In genomic region chr20:61698598-61698960, GRCh38 we compare ENCODE assay signal across 20 cellular contexts.
DNase-seq lines count a peak whose midpoint lies in the region; ATAC-seq, FAIRE-seq and TF ChIP-seq lines count a peak whose summit lies in the region.
"Had no signal": no experiment of that assay in that cellular context is flagged by ENCODE, and none has a peak within 500 bp of the region (broad histone marks: within the 10 kb centered on the region; RNA-seq: fewer than 3 reads in every experiment).

No MANE protein-coding gene starts in this region.

- ATAC-seq in Right ventricle myocardium inferior (no peak), mucosa of descending colon (no peak)
- ATAC-seq in activated CD8-positive, alpha-beta T cell treated with anti-CD3 and anti-CD28 coated beads, Interleukin-2, amount 10 ng/mL, durations not matched to agents 7 days and 5 days = no peak
- ATAC-seq: A549; CD8-positive, alpha-beta T cell had no signal

- H3K9me3 ChIP-seq in kidney (ENCODE audit: control insufficient read depth in 1 of 2, low read length in 2 of 2) (no peaks in the 10 kb centered on the region), mucosa of descending colon (no peaks in the 10 kb centered on the region)
- H3K9me3 ChIP-seq: A549; BLaER1 treated with 17β-estradiol and CSF1 and Interleukin-3, amounts not matched to agents 10 nM and 100 nM; Caco-2 had no signal

- no peak overlapping the region for H3K27ac Mint-ChIP-seq in activated CD8-positive, alpha-beta T cell treated with anti-CD3 and anti-CD28 coated beads, Interleukin-2, amount 10 ng/mL, durations not matched to agents 7 days and 5 days
- H3K27ac Mint-ChIP-seq: B cell; CD4-positive, alpha-beta T cell; CD8-positive, alpha-beta T cell had no signal

- no peaks in the 10 kb centered on the region for H3K9me3 Mint-ChIP-seq in activated CD8-positive, alpha-beta T cell treated with anti-CD3 and anti-CD28 coated beads, Interleukin-2, amount 10 ng/mL, durations not matched to agents 7 days and 5 days (ENCODE audit: insufficient read depth)
- H3K9me3 Mint-ChIP-seq: CD4-positive, alpha-beta T cell; CD8-positive, alpha-beta T cell had no signal

- POLR2A ChIA-PET in activated CD8-positive, alpha-beta T cell treated with anti-CD3 and anti-CD28 coated beads, Interleukin-2, amount 10 ng/mL, durations not matched to agents 7 days and 5 days (lab: Charles Lee) = no interaction called here

- CTCF ChIA-PET in activated CD8-positive, alpha-beta T cell treated with anti-CD3 and anti-CD28 coated beads, Interleukin-2, amount 10 ng/mL, durations not matched to agents 7 days and 5 days (lab: Charles Lee) = no interaction called here

- no peaks in the 10 kb centered on the region for H3K4me1 ChIP-seq in kidney (ENCODE audit: control insufficient read depth in 1 of 2, insufficient read depth in 1 of 2, low read depth in 1 of 2, low read length in 2 of 2)
- no peaks in the 10 kb centered on the region for H3K4me1 ChIP-seq in mucosa of descending colon (ENCODE audit: low read depth)
- H3K4me1 ChIP-seq: A549, Caco-2 had no signal

- H3K4me3 Mint-ChIP-seq in activated CD8-positive, alpha-beta T cell treated with anti-CD3 and anti-CD28 coated beads, Interleukin-2, amount 10 ng/mL, durations not matched to agents 7 days and 5 days = no peak overlapping the region
- H3K4me3 Mint-ChIP-seq: B cell; CD4-positive, alpha-beta T cell; CD8-positive, alpha-beta T cell had no signal

- no peak overlapping the region for H3K9ac ChIP-seq in kidney (ENCODE audit: low read length in 2 of 2)
- H3K9ac ChIP-seq: BLaER1 treated with 17β-estradiol and CSF1 and Interleukin-3, amounts not matched to agents 10 nM and 100 nM had no signal

- FAIRE-seq in kidney (lab: Jason Lieb, UNC) = no peak
- FAIRE-seq: A549, D721Med, G401.6, GM12891, GM19239 had no signal

- H3K27ac ChIP-seq in kidney (ENCODE audit: low read depth in 2 of 2, low read length in 2 of 2) = no peak overlapping the region
- H3K27ac ChIP-seq: 22Rv1; A549; BLaER1 treated with 17β-estradiol and CSF1 and Interleukin-3, amounts not matched to agents 10 nM and 100 nM; C4-2B had no signal

- no peaks in the 10 kb centered on the region for H3K4me1 Mint-ChIP-seq in activated CD8-positive, alpha-beta T cell treated with anti-CD3 and anti-CD28 coated beads, Interleukin-2, amount 10 ng/mL, durations not matched to agents 7 days and 5 days (ENCODE audit: low read depth)
- H3K4me1 Mint-ChIP-seq: B cell had no signal

- no peak for TF ChIP-seq CTCF in kidney (IDR thresholded peaks at IDR 0.05; ENCODE audit: borderline replicate concordance, extremely low read depth, insufficient read depth)
- no peak for TF ChIP-seq CTCF in mucosa of descending colon (IDR thresholded peaks at IDR 0.05)

- H3K36me3 Mint-ChIP-seq in activated CD8-positive, alpha-beta T cell treated with anti-CD3 and anti-CD28 coated beads, Interleukin-2, amount 10 ng/mL, durations not matched to agents 7 days and 5 days (ENCODE audit: low read depth) = no peaks in the 10 kb centered on the region
- H3K36me3 Mint-ChIP-seq: CD8-positive, alpha-beta T cell had no signal

- H3K27me3 Mint-ChIP-seq in activated CD8-positive, alpha-beta T cell treated with anti-CD3 and anti-CD28 coated beads, Interleukin-2, amount 10 ng/mL, durations not matched to agents 7 days and 5 days (ENCODE audit: low read depth) = no peaks in the 10 kb centered on the region
- H3K27me3 Mint-ChIP-seq: B cell; CD4-positive, alpha-beta T cell had no signal

- DNase-seq in Right ventricle myocardium inferior (ENCODE audit: missing footprints) = peak; percentile 52
- DNase-seq in cardiac septum (ENCODE audit: low spot score) = no peak
- DNase-seq in kidney = peak; percentile 53
- no peak for DNase-seq in activated CD8-positive, alpha-beta T cell treated with anti-CD3 and anti-CD28 coated beads, Interleukin-2, amount 10 ng/mL, durations not matched to agents 7 days and 5 days
- no peak for DNase-seq in mucosa of descending colon
- DNase-seq: AML-193; Caco-2; Calu3; CD4-positive, alpha-beta T cell; CD8-positive, alpha-beta T cell; GF-D8 had no signal

- H3K36me3 ChIP-seq in kidney (ENCODE audit: control insufficient read depth in 1 of 2, insufficient read depth in 2 of 2, low read length in 2 of 2) (no peaks in the 10 kb centered on the region), mucosa of descending colon (ENCODE audit: low read depth) (no peaks in the 10 kb centered on the region)
- H3K36me3 ChIP-seq: BLaER1 treated with 17β-estradiol and CSF1 and Interleukin-3, amounts not matched to agents 10 nM and 100 nM had no signal

- H3K4me3 ChIP-seq in kidney (ENCODE audit: low read length in 2 of 2) (no peak overlapping the region), mucosa of descending colon (no peak overlapping the region)
- H3K4me3 ChIP-seq: A549; BLaER1 treated with 17β-estradiol and CSF1 and Interleukin-3, amounts not matched to agents 10 nM and 100 nM had no signal

- intact Hi-C loops in Right ventricle myocardium inferior (cut with DNase I) (no loop called here), cardiac septum (cut with DNase I) (no loop called here), kidney (cut with DNase I) (no loop called here), mucosa of descending colon (cut with DNase I, micrococcal nuclease) (no loop called here)

Comparison
In these comparisons a context has a peak if more than half of its experiments do, and no peak if none do; other contexts are left out.
1. DNase-seq: peak in Right ventricle myocardium inferior (single experiment) and kidney (single experiment); none in cardiac septum (single experiment), activated CD8-positive, alpha-beta T cell treated with anti-CD3 and anti-CD28 coated beads, Interleukin-2, amount 10 ng/mL, durations not matched to agents 7 days and 5 days (single experiment) and mucosa of descending colon (0 of 3).